8 cellular contexts compared by ENCODE assay signal in the genomic region with DNA sequence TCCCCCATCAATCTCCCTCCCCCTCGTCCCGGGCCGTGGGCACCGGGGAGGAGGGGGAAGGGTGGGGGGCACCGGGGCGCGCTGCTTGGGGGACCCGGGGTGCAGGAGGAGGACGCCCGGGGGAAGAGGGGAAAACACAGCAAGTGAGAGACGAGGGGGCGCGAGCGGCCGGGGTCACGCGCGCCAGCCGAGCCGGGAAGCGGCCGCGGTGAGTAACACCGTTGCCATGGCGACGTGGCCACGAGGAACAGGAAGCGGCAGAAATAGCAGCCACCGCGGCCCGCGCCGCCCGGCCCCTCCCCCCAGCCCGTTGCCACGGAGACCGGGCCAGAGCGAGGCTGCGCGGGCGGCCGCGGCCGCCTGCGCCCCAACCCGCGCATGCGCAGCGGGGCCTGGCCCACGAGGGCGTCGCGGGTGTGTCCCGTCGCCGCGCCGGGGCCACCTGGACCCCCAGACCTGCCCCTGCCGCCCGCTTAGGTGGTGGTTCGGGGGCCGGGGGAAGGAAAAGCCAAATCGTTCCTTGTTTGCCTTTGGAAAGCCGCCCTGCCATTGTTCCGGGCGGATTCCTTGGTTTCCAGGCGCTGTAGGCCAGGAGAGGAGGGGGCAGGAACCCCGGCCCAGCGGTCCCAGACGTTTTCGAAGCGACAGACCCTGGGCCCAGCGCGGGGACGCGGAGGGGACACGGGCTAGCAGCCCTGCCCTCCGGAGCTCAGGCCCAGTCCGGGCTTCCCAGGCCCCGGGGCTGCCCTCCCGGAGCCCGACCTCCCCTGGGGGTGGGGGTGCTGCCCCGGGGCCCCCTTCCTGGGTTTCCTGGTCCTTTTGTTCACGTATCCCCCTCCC.
DNase-seq lines count a peak whose midpoint lies in the region; ATAC-seq and TF ChIP-seq lines count a peak whose summit lies in the region.

No MANE protein-coding gene starts in this region.

- DNase-seq in DMS114 treated with DMSO at 0.1 percent for 48 hours (lab: John Stamatoyannopoulos, UW; ENCODE audit: unreplicated experiment) = peak; percentile 74
- DNase-seq in Jurkat, Clone E6-1 (ENCODE audit: low read depth, low spot score) = peak; percentile 90
- DNase-seq in OCI-M2 (lab: John Stamatoyannopoulos, UW; ENCODE audit: unreplicated experiment) = peak; percentile 56
- peak; percentile 99 for DNase-seq in activated T-cell treated with anti-CD3 and anti-CD28 coated beads, Interleukin-2, amount 50 U/mL, for 1 hour
- DNase-seq in erythroblast (lab: John Stamatoyannopoulos, UW) = peak; percentile 95 to 98
- DNase-seq in mucosa of gallbladder (ENCODE audit: low spot score) = peak; percentile 99
- DNase-seq in stimulated activated CD8-positive, alpha-beta memory T cell treated with anti-CD3 and anti-CD28 coated beads, Interleukin-4, amount 100 ng/mL, for 1 hour (ENCODE audit: low read depth in 2 of 2, low spot score in 1 of 2) = peak; percentile 99 to 100

- H3K4me3 ChIP-seq in Jurkat, Clone E6-1 (ENCODE audit: low read length) = peak overlapping the region; percentile 69

- TF ChIP-seq POLR2A in erythroblast (IDR thresholded peaks at IDR 0.05; ENCODE audit: low read length) = peak; percentile 71

- peak; percentile 75 for ATAC-seq in GM21619 (IDR thresholded peaks at IDR 0.05; ENCODE audit: unreplicated experiment)

Comparison
In these comparisons a context has a peak if more than half of its experiments do, and no peak if none do; other contexts are left out.
1. Peak in every context shown above with its lines: DNase-seq, ATAC-seq and H3K4me3 ChIP-seq.